In genomic region chr12:39619316-39619659, GRCh38 we compare ENCODE assay signal across 8 cellular contexts. TPM values are rescaled to one million over a fixed set of nuclear protein-coding genes. Genes with fewer than 3 reads are reported as not detected.
DNase-seq lines count a peak whose midpoint lies in the region; ATAC-seq, FAIRE-seq and TF ChIP-seq lines count a peak whose summit lies in the region.

No MANE protein-coding gene starts in this region.

- no peaks in the 10 kb centered on the region for H3K27me3 ChIP-seq in GM23338 (ENCODE audit: insufficient read depth)
- H3K27me3 ChIP-seq in astrocyte (ENCODE audit: insufficient read depth, low read length), result no peaks in the 10 kb centered on the region
- H3K27me3 ChIP-seq in left lung, result no peaks in the 10 kb centered on the region

- H3K4me1 ChIP-seq in GM23338 (ENCODE audit: insufficient read depth) (no peaks in the 10 kb centered on the region), astrocyte (ENCODE audit: insufficient read depth, low read length) (peaks cover 6% of the 10 kb centered on the region), left lung (peaks cover 0 to 6% of the 10 kb centered on the region in 2 donors)

- no peak overlapping the region for H3K27ac ChIP-seq in GM23338 (ENCODE audit: low read depth)
- H3K27ac ChIP-seq in astrocyte (ENCODE audit: low read depth, low read length), result no peak overlapping the region
- peak overlapping the region; percentile 14 to 58 for H3K27ac ChIP-seq in left lung

- peak overlapping the region; percentile 4; the same call in 1 of the 2 replicates for H2AFZ ChIP-seq in GM23338
- peak overlapping the region; percentile 87 for H2AFZ ChIP-seq in astrocyte (ENCODE audit: low read depth, low read length)

- no peak overlapping the region for H3K27ac Mint-ChIP-seq in GM23338
- H3K27ac Mint-ChIP-seq in astrocyte (ENCODE audit: unreplicated experiment), result no peak overlapping the region

- no peaks in the 10 kb centered on the region for H3K9me2 ChIP-seq in GM23338 (ENCODE audit: insufficient read depth)

- peaks cover 5% of the 10 kb centered on the region for H3K27me3 Mint-ChIP-seq in GM23338 (ENCODE audit: insufficient read depth, low read depth, poor library complexity)
- H3K27me3 Mint-ChIP-seq in astrocyte (ENCODE audit: low read depth, unreplicated experiment), result no peaks in the 10 kb centered on the region

- H3K36me3 Mint-ChIP-seq in GM23338 (ENCODE audit: low read depth), result no peaks in the 10 kb centered on the region
- no peaks in the 10 kb centered on the region for H3K36me3 Mint-ChIP-seq in astrocyte (ENCODE audit: low read depth, unreplicated experiment)

- intact Hi-C loops in left lung (cut with DNase I), result no loop called here

- 0 out of 2 replicates have a peak, but pooled peaks cover 3% of the 10 kb centered on the region for H3F3A ChIP-seq in GM23338 (replicated peaks; ENCODE audit: low read depth)

- H4K20me1 ChIP-seq in GM23338 (replicated peaks; ENCODE audit: insufficient read depth), result no peaks in the 10 kb centered on the region
- no peaks in the 10 kb centered on the region for H4K20me1 ChIP-seq in astrocyte (ENCODE audit: insufficient read depth, low read length)

- TF ChIP-seq POLR2A in GM12892 (IDR thresholded peaks at IDR 0.05; ENCODE audit: low read depth, low read length) (peak; percentile 66), NB4 (IDR thresholded peaks at IDR 0.05; ENCODE audit: extremely low read depth, insufficient read length) (no peak)

- H3K4me3 ChIP-seq in GM23338 (peak overlapping the region; percentile 56), NB4 (ENCODE audit: low read depth, low read length) (peak overlapping the region; percentile 63), astrocyte (ENCODE audit: insufficient read depth, low read depth, low read length) (peak overlapping the region; percentile 79), left lung (peak overlapping the region; percentile 31 to 34)

- H3K4me3 Mint-ChIP-seq in GM23338 (no peak overlapping the region), astrocyte (ENCODE audit: unreplicated experiment) (no peak overlapping the region)

- H3K4me2 ChIP-seq in GM23338 (peak overlapping the region; percentile 78), astrocyte (ENCODE audit: low read length) (peak overlapping the region; percentile 93)

- TF ChIP-seq CTCF in GM23338 (conservative IDR thresholded peaks at IDR 0.05; ENCODE audit: low read depth in 2 of 2), result no peak
- TF ChIP-seq CTCF in NB4 (IDR thresholded peaks at IDR 0.05; ENCODE audit: low read depth, low read length), result no peak
- TF ChIP-seq CTCF in astrocyte (IDR thresholded peaks at IDR 0.05; ENCODE audit: insufficient read depth, low read depth, low read length), result no peak
- TF ChIP-seq CTCF in left lung (IDR thresholded peaks at IDR 0.05), result no peak

- H3K9me3 Mint-ChIP-seq in GM23338 (no peaks in the 10 kb centered on the region), astrocyte (ENCODE audit: unreplicated experiment) (no peaks in the 10 kb centered on the region)

- no peaks in the 10 kb centered on the region for H3K9me3 ChIP-seq in astrocyte (ENCODE audit: insufficient read depth, low read depth, low read length)
- no peaks in the 10 kb centered on the region for H3K9me3 ChIP-seq in left lung

- no peaks in the 10 kb centered on the region for H3K36me3 ChIP-seq in GM23338 (ENCODE audit: insufficient read depth)
- H3K36me3 ChIP-seq in astrocyte (ENCODE audit: insufficient read depth, low read length), result no peaks in the 10 kb centered on the region
- no peaks in the 10 kb centered on the region for H3K36me3 ChIP-seq in left lung

- H3K4me1 Mint-ChIP-seq in GM23338 (peaks cover 3% of the 10 kb centered on the region; the same call in 1 of the 3 replicates), astrocyte (ENCODE audit: low read depth, unreplicated experiment) (no peaks in the 10 kb centered on the region)

- peak overlapping the region; percentile 80 for H3K9ac ChIP-seq in astrocyte (ENCODE audit: low read length)

- no peak for DNase-seq in GM12892 (ENCODE audit: insufficient read length)
- peak; percentile 21 for DNase-seq in GM23338 (ENCODE audit: low spot score)
- no peak for DNase-seq in NB4 (ENCODE audit: low read depth)
- no peak for DNase-seq in astrocyte (ENCODE audit: low read depth)
- no peak for DNase-seq in left lung
- DNase-seq in urothelium cell line (ENCODE audit: low spot score), result peak; percentile 10
- DNase-seq in NOMO-1 (lab: John Stamatoyannopoulos, UW; ENCODE audit: unreplicated experiment in 2 of 2), result no peak
- DNase-seq in iPS-NIHi7 (ENCODE audit: extremely low spot score), result no peak

- H3K79me2 ChIP-seq in GM23338 (replicated peaks; ENCODE audit: insufficient read depth) (no peaks in the 10 kb centered on the region), astrocyte (ENCODE audit: insufficient read depth, low read length) (no peaks in the 10 kb centered on the region)

- FAIRE-seq in GM12892 (lab: Jason Lieb, UNC), result no peak
- no peak for FAIRE-seq in astrocyte (lab: Jason Lieb, UNC)
- no peak for FAIRE-seq in urothelium cell line (lab: Jason Lieb, UNC)

- ATAC-seq in GM23338 (peak; percentile 64), left lung (peak; percentile 36)

TF ChIP-seq in GM23338, 12 proteins besides CTCF, POLR2A, EP300 and RAD21 (continues in another document):
- no peak for TF ChIP-seq ZNF331 (CRISPR knock-in tag; IDR thresholded peaks at IDR 0.05; ENCODE audit: low read depth)
- TF ChIP-seq ZNF462 (CRISPR knock-in tag; IDR thresholded peaks at IDR 0.05), result no peak
- TF ChIP-seq EZH2phosphoT487 (IDR thresholded peaks at IDR 0.05; ENCODE audit: unreplicated experiment), result no peak

RNA-seq across cellular contexts. Expression of gene ABCD2, which starts 0.3 kb away (rescaled TPM):
- polyA plus RNA-seq in GM12892 (2012; ENCODE audit: missing spikeins), result 4.3 TPM
- total RNA-seq in GM23338 (2014; rRNA removed; shearing (Covaris generic)), result 0.04 TPM in 1 of 2 replicates, not detected in the other
- not detected in 2 replicates for polyA plus RNA-seq in GM23338 (2016; fragmentation: Nextera tagmentation; extraction: Ambion mirVana)
- total RNA-seq in astrocyte, result 0.09 TPM in 1 of 2 replicates, not detected in the other
- under 1 TPM; 0.20 to 0.52 TPM for total RNA-seq in left lung

Comparison
In these comparisons a context has a peak if more than half of its experiments do, and no peak if none do; other contexts are left out.
1. DNase-seq: peak in GM23338 (single experiment) and urothelium cell line (single experiment); none in GM12892 (single experiment), NB4 (single experiment), astrocyte (single experiment), left lung (0 of 2), NOMO-1 (0 of 2) and iPS-NIHi7 (single experiment).
2. H3K27ac ChIP-seq: peak in left lung (2 of 2); none in GM23338 (single experiment) and astrocyte (single experiment).
3. Peak in every context shown above with its lines, with median percentiles within 50 percentile points of each other: H3K4me3 ChIP-seq.